In the genomic region with DNA sequence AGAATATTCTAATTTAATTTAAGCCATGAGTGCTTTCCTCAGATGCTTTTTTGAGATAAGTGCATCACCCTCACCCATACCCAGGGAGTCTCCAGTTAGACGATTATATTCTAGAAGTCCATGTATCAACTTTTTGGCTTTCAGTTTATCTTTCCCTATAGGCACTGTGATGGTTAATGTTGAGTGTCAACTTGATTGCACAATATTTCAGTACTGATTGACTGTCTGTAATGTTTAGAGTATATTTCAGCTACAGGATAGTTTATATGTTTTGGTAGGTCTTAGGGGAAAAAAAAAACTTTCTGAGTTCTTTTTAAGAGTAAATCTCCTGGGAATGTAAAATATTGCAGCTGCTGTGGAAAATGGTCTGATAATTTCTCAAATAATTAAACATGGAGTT, we compare ENCODE assay signal across 10 cellular contexts.
"Had no signal": no experiment of that assay in that cellular context is flagged by ENCODE, and none has a peak within 500 bp of the region (broad histone marks: within the 10 kb centered on the region; RNA-seq: fewer than 3 reads in every experiment).

No MANE protein-coding gene starts in this region.

- H3K4me1 ChIP-seq: HAP-1 had no signal

- H3K4me1 Mint-ChIP-seq: GM23338 had no signal

- H3K27ac Mint-ChIP-seq: GM23338, H9 had no signal

- H3K4me2 ChIP-seq: GM23338 had no signal

- H3K4me3 Mint-ChIP-seq: GM23338, H9 had no signal

- H2AFZ ChIP-seq: GM23248, GM23338 had no signal

- H3K9ac ChIP-seq: GM23248 had no signal

- H3K9me3 ChIP-seq: HAP-1 had no signal

- H3K9me3 Mint-ChIP-seq: GM23338 had no signal

- H3K4me3 ChIP-seq: GM23248, GM23338, HAP-1 had no signal

- H3K27ac ChIP-seq: GM23248 had no signal

- FAIRE-seq: H1, H54 had no signal

- ATAC-seq: GM23338, HCT116 had no signal

- H3K36me3 ChIP-seq: HAP-1 had no signal

- DNase-seq: GM23248, GOT3, H7, H9, HCEC 1CT had no signal
